Comparison of ENCODE assay signal across 23 cellular contexts in genomic region chr19:18145391-18145999, GRCh38. TPM values are rescaled to one million over a fixed set of nuclear protein-coding genes. Genes with fewer than 3 reads are reported as not detected.
"Had no signal": no experiment of that assay in that cellular context is flagged by ENCODE, and none has a peak within 500 bp of the region (broad histone marks: within the 10 kb centered on the region; RNA-seq: fewer than 3 reads in every experiment).

No MANE protein-coding gene starts in this region.

- H3K27me3 Mint-ChIP-seq: dendritic cell treated with granulocyte-macrophage colony-stimulating factor and Interleukin-4, amounts not matched to agents 40 ng/mL and 50 ng/mL, for 4 days; natural killer cell treated with Interleukin-12 subunit alpha and Interleukin-12 subunit beta and Interleukin-15 and Interleukin-18, amount 100 ng/mL, for 72 hours; progenitor cell of endocrine pancreas; stimulated activated naive CD8-positive, alpha-beta T cell treated with anti-CD3 and anti-CD28 coated beads, Interleukin-15, amount 100 ng/mL, for 72 hours had no signal

- H3K4me3 ChIP-seq: left ventricle myocardium inferior, lower lobe of right lung, neural progenitor cell, pancreas, testis, tibial nerve, upper lobe of right lung, vagina had no signal

- H3K27me3 ChIP-seq: foreskin keratinocyte, neural progenitor cell, pancreas, testis, tibial nerve, upper lobe of right lung, vagina had no signal

- H3K4me1 ChIP-seq: foreskin keratinocyte, left ventricle myocardium inferior, lower lobe of right lung, neural progenitor cell, pancreas, testis, upper lobe of right lung, vagina had no signal

- H3K9me3 ChIP-seq: left ventricle myocardium inferior, lower lobe of right lung, pancreas, testis, tibial nerve, upper lobe of right lung, vagina had no signal

- H3K4me3 Mint-ChIP-seq: dendritic cell treated with granulocyte-macrophage colony-stimulating factor and Interleukin-4, amounts not matched to agents 40 ng/mL and 50 ng/mL, for 4 days; endodermal cell; natural killer cell treated with Interleukin-12 subunit alpha and Interleukin-12 subunit beta and Interleukin-15 and Interleukin-18, amount 100 ng/mL, for 72 hours; neural progenitor cell; stimulated activated naive CD8-positive, alpha-beta T cell treated with anti-CD3 and anti-CD28 coated beads, Interleukin-15, amount 100 ng/mL, for 72 hours had no signal

- H3K9me3 Mint-ChIP-seq: dendritic cell treated with granulocyte-macrophage colony-stimulating factor and Interleukin-4, amounts not matched to agents 40 ng/mL and 50 ng/mL, for 4 days; endodermal cell; natural killer cell treated with Interleukin-12 subunit alpha and Interleukin-12 subunit beta and Interleukin-15 and Interleukin-18, amount 100 ng/mL, for 72 hours; neural progenitor cell had no signal

- H3K27ac ChIP-seq: foreskin keratinocyte, left ventricle myocardium inferior, lower lobe of right lung, neural progenitor cell, pancreas, testis, tibial nerve, upper lobe of right lung, vagina had no signal

- DNase-seq: endodermal cell; erythroblast; foreskin keratinocyte; kidney; left cardiac atrium; left ventricle myocardium inferior; lower lobe of right lung; mesenchymal stem cell; midbrain; occipital lobe; right cardiac atrium; small intestine; stimulated activated CD4-positive, alpha-beta T cell treated with anti-CD3 and anti-CD28 coated beads, Interleukin-12 subunit alpha, Interleukin-12 subunit beta, amount 100 ng/mL, for 4 hours; stimulated activated naive CD8-positive, alpha-beta T cell treated with anti-CD3 and anti-CD28 coated beads, Interleukin-15, amount 100 ng/mL, for 72 hours; testis; upper lobe of right lung had no signal

- H3K27ac Mint-ChIP-seq: dendritic cell treated with granulocyte-macrophage colony-stimulating factor and Interleukin-4, amounts not matched to agents 40 ng/mL and 50 ng/mL, for 4 days; endodermal cell; stimulated activated naive CD8-positive, alpha-beta T cell treated with anti-CD3 and anti-CD28 coated beads, Interleukin-15, amount 100 ng/mL, for 72 hours had no signal

- ATAC-seq: foreskin keratinocyte; left cardiac atrium; lower lobe of right lung; natural killer cell treated with Interleukin-12 subunit alpha and Interleukin-12 subunit beta and Interleukin-15 and Interleukin-18, amount 100 ng/mL, for 72 hours; pancreas; right cardiac atrium; stimulated activated naive CD8-positive, alpha-beta T cell treated with anti-CD3 and anti-CD28 coated beads, Interleukin-15, amount 100 ng/mL, for 72 hours; upper lobe of right lung had no signal

- H3K4me1 Mint-ChIP-seq: endodermal cell; neural progenitor cell; stimulated activated naive CD8-positive, alpha-beta T cell treated with anti-CD3 and anti-CD28 coated beads, Interleukin-15, amount 100 ng/mL, for 72 hours had no signal

RNA-seq across cellular contexts. Expression of gene IFI30, which starts 28.1 kb away (rescaled TPM):
- total RNA-seq: progenitor cell of endocrine pancreas had no signal
